18 cellular contexts compared by ENCODE assay signal in genomic region chr1:184773762-184774320, GRCh38.
"Had no signal": no experiment of that assay in that cellular context is flagged by ENCODE, and none has a peak within 500 bp of the region (broad histone marks: within the 10 kb centered on the region; RNA-seq: fewer than 3 reads in every experiment).

No MANE protein-coding gene starts in this region.

- H3K36me3 Mint-ChIP-seq: activated CD4-positive, alpha-beta memory T cell treated with anti-CD3 and anti-CD28 coated beads for 36 hours; activated naive CD8-positive, alpha-beta T cell treated with anti-CD3 and anti-CD28 coated beads for 36 hours; natural killer cell treated with Interleukin-12 subunit alpha and Interleukin-12 subunit beta and Interleukin-15 and Interleukin-18, amount 100 ng/mL, for 72 hours had no signal

- H3K36me3 ChIP-seq: left ventricle myocardium inferior, prostate gland, tibial artery, uterus had no signal

- H3K9me3 ChIP-seq: left ventricle myocardium inferior, prostate gland, tibial artery, uterus had no signal

- H3K27ac ChIP-seq: coronary artery, left ventricle myocardium inferior, prostate gland, tibial artery, uterus had no signal

- H3K4me1 ChIP-seq: left ventricle myocardium inferior, prostate gland, tibial artery, uterus had no signal

- H3K27me3 Mint-ChIP-seq: activated CD4-positive, alpha-beta memory T cell treated with anti-CD3 and anti-CD28 coated beads for 36 hours had no signal

- H3K27ac Mint-ChIP-seq: activated CD4-positive, alpha-beta memory T cell treated with anti-CD3 and anti-CD28 coated beads for 36 hours; activated naive CD8-positive, alpha-beta T cell treated with anti-CD3 and anti-CD28 coated beads for 36 hours; endodermal cell; natural killer cell treated with Interleukin-12 subunit alpha and Interleukin-12 subunit beta and Interleukin-15 and Interleukin-18, amount 100 ng/mL, for 72 hours had no signal

- H3K4me3 ChIP-seq: coronary artery, left ventricle myocardium inferior, prostate gland, tibial artery, uterus had no signal

- H3K27me3 ChIP-seq: tibial artery, uterus had no signal

- ATAC-seq: natural killer cell treated with Interleukin-12 subunit alpha and Interleukin-12 subunit beta and Interleukin-15 and Interleukin-18, amount 100 ng/mL, for 72 hours; stimulated activated naive CD8-positive, alpha-beta T cell treated with anti-CD3 and anti-CD28 coated beads, Interleukin-15, Interleukin-2, amounts not matched to agents 100 U/mL and 50 U/mL, for 24 hours had no signal

- DNase-seq: activated CD4-positive, alpha-beta memory T cell treated with anti-CD3 and anti-CD28 coated beads for 36 hours; activated CD4-positive, alpha-beta T cell treated with anti-CD3 and anti-CD28 coated beads for 48 hours; activated naive CD4-positive, alpha-beta T cell treated with Interleukin-2 at 50 U/mL for 16 hours; activated naive CD8-positive, alpha-beta T cell treated with anti-CD3 and anti-CD28 coated beads for 36 hours; activated T-cell treated with anti-CD3 and anti-CD28 coated beads, Interleukin-2, amount 50 U/mL, for 48 hours; amniotic stem cell; endodermal cell; left ventricle myocardium inferior; stimulated activated CD4-positive, alpha-beta T cell treated with anti-CD3 and anti-CD28 coated beads, Interleukin-4, amount 100 ng/mL, for 24 hours; stimulated activated naive CD8-positive, alpha-beta T cell treated with anti-CD3 and anti-CD28 coated beads, Interleukin-15, Interleukin-2, amounts not matched to agents 100 U/mL and 50 U/mL, for 24 hours; substantia nigra; T-helper 1 cell; T-helper 9 cell; tibial artery; uterus had no signal

- H3K9me3 Mint-ChIP-seq: activated CD4-positive, alpha-beta memory T cell treated with anti-CD3 and anti-CD28 coated beads for 36 hours; activated naive CD8-positive, alpha-beta T cell treated with anti-CD3 and anti-CD28 coated beads for 36 hours; endodermal cell; natural killer cell treated with Interleukin-12 subunit alpha and Interleukin-12 subunit beta and Interleukin-15 and Interleukin-18, amount 100 ng/mL, for 72 hours had no signal

- H3K4me3 Mint-ChIP-seq: activated CD4-positive, alpha-beta memory T cell treated with anti-CD3 and anti-CD28 coated beads for 36 hours; activated naive CD8-positive, alpha-beta T cell treated with anti-CD3 and anti-CD28 coated beads for 36 hours; endodermal cell; natural killer cell treated with Interleukin-12 subunit alpha and Interleukin-12 subunit beta and Interleukin-15 and Interleukin-18, amount 100 ng/mL, for 72 hours had no signal
